ENCODE assay signal across 30 cellular contexts in genomic region chr5:69050214-69050613, GRCh38.
"Had no signal": no experiment of that assay in that cellular context is flagged by ENCODE, and none has a peak within 500 bp of the region (broad histone marks: within the 10 kb centered on the region; RNA-seq: fewer than 3 reads in every experiment).

No MANE protein-coding gene starts in this region.

- FAIRE-seq: colon had no signal

- H3K27me3 ChIP-seq: body of pancreas, foreskin keratinocyte, gastroesophageal sphincter had no signal

- H3K27ac ChIP-seq: body of pancreas, esophagus muscularis mucosa, foreskin keratinocyte, gastroesophageal sphincter, WERI-Rb-1 had no signal

- H3K4me1 ChIP-seq: body of pancreas, gastroesophageal sphincter had no signal

- DNase-seq: activated B cell treated with CpG ODN at 0.5 μM for 24 hours; activated CD4-positive, alpha-beta T cell treated with anti-CD3 and anti-CD28 coated beads for 48 hours; activated CD4-positive, alpha-beta T cell treated with anti-CD3 and anti-CD28 coated beads, Interleukin-2, amount 50 U/mL, for 1 hour; activated CD4-positive, alpha-beta T cell treated with anti-CD3 and anti-CD28 coated beads, Interleukin-2, amount 50 U/mL, for 48 hours; activated CD8-positive, alpha-beta memory T cell treated with anti-CD3 and anti-CD28 coated beads for 24 hours; activated CD8-positive, alpha-beta T cell treated with anti-CD3 and anti-CD28 coated beads for 36 hours; activated effector memory CD4-positive, alpha-beta T cell treated with Interleukin-2 at 50 U/mL for 16 hours; activated gamma-delta T cell treated with Interleukin-2 at 50 U/mL for 16 hours; activated naive CD4-positive, alpha-beta T cell treated with anti-CD3 and anti-CD28 coated beads, Interleukin-2, amount 50 U/mL, for 16 hours; activated naive CD4-positive, alpha-beta T cell treated with Interleukin-2 at 50 U/mL for 16 hours; activated T-cell treated with anti-CD3 and anti-CD28 coated beads, Interleukin-2, amount 50 U/mL, for 4 hours; amygdala; aorta; body of pancreas; caudate nucleus; cortex of kidney; dermis blood vessel endothelial cell; effector CD4-positive, alpha-beta T cell; effector memory CD8-positive, alpha-beta T cell; erythroblast; foreskin keratinocyte; T-helper 1 cell; T-helper 17 cell; T1000; WERI-Rb-1 had no signal

- H3K9me3 ChIP-seq: body of pancreas, esophagus muscularis mucosa, gastroesophageal sphincter had no signal

- H3K4me3 ChIP-seq: body of pancreas, esophagus muscularis mucosa, gastroesophageal sphincter had no signal

- H3K36me3 ChIP-seq: esophagus muscularis mucosa, gastroesophageal sphincter, WERI-Rb-1 had no signal

- ATAC-seq: activated CD4-positive, CD25-positive, alpha-beta regulatory T cell treated with anti-CD3 and anti-CD28 coated beads, Interleukin-2, amount 50 U/mL, for 24 hours; activated CD8-positive, alpha-beta T cell treated with anti-CD3 and anti-CD28 coated beads for 36 hours; activated T-cell treated with anti-CD3 and anti-CD28 coated beads, Interleukin-2, amount 50 U/mL, for 4 hours; activated T-helper 17 cell treated with anti-CD3 and anti-CD28 coated beads, Interleukin-2, amount 50 U/mL, for 72 hours; body of pancreas; effector memory CD8-positive, alpha-beta T cell; foreskin keratinocyte; gastroesophageal sphincter; T-helper 17 cell had no signal
